In the genomic region with DNA sequence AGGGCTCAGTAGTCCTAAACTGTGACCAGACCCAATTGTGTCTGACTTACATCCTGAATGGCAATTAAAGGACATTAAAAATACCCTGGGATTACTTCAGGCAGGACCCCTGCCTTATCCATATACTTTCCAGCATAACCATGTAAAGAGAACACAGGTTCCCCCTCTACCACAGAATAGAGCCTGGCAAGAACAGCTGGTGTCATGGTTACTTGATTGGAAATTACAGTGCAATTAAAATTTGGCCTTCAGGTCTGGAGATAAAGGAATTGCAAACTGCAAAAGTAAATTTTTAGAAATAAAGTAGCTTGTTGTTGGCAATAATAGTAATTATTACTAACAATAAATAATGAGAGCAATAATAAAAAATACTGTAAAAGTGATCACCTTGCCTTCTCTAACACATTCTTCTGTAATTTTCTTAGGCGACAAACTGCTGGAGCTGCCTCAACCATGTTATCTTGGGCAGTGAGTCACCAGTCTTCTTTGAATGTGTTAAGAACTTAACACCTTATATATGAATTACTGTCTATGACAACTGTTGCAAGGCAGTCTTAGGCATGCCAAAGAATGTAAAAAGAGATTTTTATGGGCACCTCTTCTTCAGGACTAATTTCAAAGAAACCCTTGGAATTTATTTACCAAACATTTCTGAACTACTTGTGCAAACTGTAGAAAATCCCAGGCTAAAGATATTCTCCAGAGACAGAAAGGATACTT, we compare ENCODE assay signal across 17 cellular contexts. TPM values are rescaled to one million over a fixed set of nuclear protein-coding genes. Genes with fewer than 3 reads are reported as not detected.
DNase-seq lines count a peak whose midpoint lies in the region; ATAC-seq and TF ChIP-seq lines count a peak whose summit lies in the region.
"Had no signal": no experiment of that assay in that cellular context is flagged by ENCODE, and none has a peak within 500 bp of the region (broad histone marks: within the 10 kb centered on the region; RNA-seq: fewer than 3 reads in every experiment).

No MANE protein-coding gene starts in this region.

- DNase-seq in Daoy (ENCODE audit: low read depth) (peak; percentile 47), LoVo (ENCODE audit: low spot score) (peak; percentile 46), astrocyte of the spinal cord (ENCODE audit: low read depth, low spot score) (peak; percentile 13), kidney glomerular epithelial cell (lab: John Stamatoyannopoulos, UW) (peak; percentile 15), NCI-H82 treated with DMSO at 0.1 percent for 48 hours (lab: John Stamatoyannopoulos, UW; ENCODE audit: unreplicated experiment) (no peak), MG63 (no peak)
- no peak for DNase-seq in activated CD8-positive, alpha-beta memory T cell treated with anti-CD3 and anti-CD28 coated beads, Interleukin-2, amount 50 U/mL, for 4 hours
- DNase-seq: activated CD4-positive, alpha-beta T cell treated with anti-CD3 and anti-CD28 coated beads for 36 hours; activated effector memory CD4-positive, alpha-beta T cell treated with Interleukin-2 at 50 U/mL for 16 hours; CD4-positive, alpha-beta memory T cell; cortex of kidney; natural killer cell; NCI-H1436; NCI-H2227 treated with DMSO at 0.1 percent for 48 hours; posterior cingulate gyrus had no signal

- no peaks in the 10 kb centered on the region for H3K36me3 ChIP-seq in MG63

- no peak for ATAC-seq in HG02759 (IDR thresholded peaks at IDR 0.05; ENCODE audit: unreplicated experiment)
- ATAC-seq: activated CD4-positive, alpha-beta T cell treated with anti-CD3 and anti-CD28 coated beads for 36 hours; natural killer cell had no signal

- no peak for TF ChIP-seq CTCF in astrocyte of the spinal cord (IDR thresholded peaks at IDR 0.05; ENCODE audit: low read depth, low read length)

- no peaks in the 10 kb centered on the region for H3K9me3 ChIP-seq in MG63

- H3K4me3 ChIP-seq in astrocyte of the spinal cord (ENCODE audit: low read depth, low read length) (no peak overlapping the region), MG63 (no peak overlapping the region)
- H3K4me3 ChIP-seq: lung had no signal

- H3K27me3 ChIP-seq in MG63: no peaks in the 10 kb centered on the region

- in situ Hi-C loops in astrocyte of the spinal cord (cut with HindIII; ENCODE audit: low sequenced_read_pairs): no loop called here

RNA-seq across cellular contexts. Expression of gene HIBADH, which starts 53.7 kb away (rescaled TPM):
- total RNA-seq in Daoy (2014; rRNA removed; shearing (Covaris generic)): 49.8 and 62.7 TPM in 2 replicates
- 19.0 and 31.0 TPM in 2 replicates for total RNA-seq in MG63 (2014; rRNA removed; shearing (Covaris generic); ENCODE audit: low replicate concordance)

Comparison
In these comparisons a context has a peak if more than half of its experiments do, and no peak if none do; other contexts are left out.
1. DNase-seq: peak in Daoy (single experiment), LoVo (single experiment), astrocyte of the spinal cord (single experiment) and kidney glomerular epithelial cell (single experiment); none in NCI-H82 treated with DMSO at 0.1 percent for 48 hours (single experiment), activated CD8-positive, alpha-beta memory T cell treated with anti-CD3 and anti-CD28 coated beads, Interleukin-2, amount 50 U/mL, for 4 hours (single experiment) and MG63 (single experiment).